1 cellular context compared by ENCODE assay signal in the genomic region with DNA sequence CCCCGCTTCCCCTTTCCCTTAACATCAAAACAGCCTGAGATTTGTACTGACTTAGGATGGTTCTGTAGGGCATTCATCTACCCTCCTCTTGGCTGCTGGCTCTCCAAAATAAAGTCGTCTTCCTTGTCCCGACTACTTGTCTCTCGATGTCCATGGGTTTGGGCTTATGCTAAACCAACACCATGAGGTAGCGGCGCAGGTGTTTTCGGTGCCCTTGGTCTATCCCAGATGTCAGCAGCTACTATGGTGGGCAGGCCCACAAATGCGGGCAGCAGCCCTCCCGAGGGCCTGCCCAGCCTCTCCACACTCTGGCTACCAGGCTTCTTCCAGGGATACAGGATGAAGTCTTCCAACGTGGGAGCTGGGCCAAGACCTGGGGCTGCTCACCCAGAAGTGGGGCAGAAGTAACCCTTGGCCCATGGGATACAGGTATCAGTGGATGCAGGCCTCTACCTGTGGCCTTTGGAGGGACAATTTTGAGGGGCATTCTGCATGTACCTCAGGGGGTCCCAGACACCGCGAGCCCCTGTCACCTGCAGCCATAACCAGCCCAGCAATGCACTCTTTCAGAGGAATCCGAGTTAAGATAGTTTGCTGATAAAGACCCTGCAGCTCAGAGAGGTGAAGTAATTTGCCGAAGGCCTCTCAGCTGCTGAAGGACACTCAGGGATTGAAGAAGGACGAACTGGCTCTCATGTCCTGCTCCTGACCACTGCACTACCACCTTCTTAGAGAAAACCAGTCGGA.
TF ChIP-seq lines count a peak whose summit lies in the region.

No MANE protein-coding gene starts in this region.

TF ChIP-seq in GM23338, 12 proteins besides CTCF, POLR2A, EP300 and RAD21 (continued from another document):
- TF ChIP-seq, protein P1, sequence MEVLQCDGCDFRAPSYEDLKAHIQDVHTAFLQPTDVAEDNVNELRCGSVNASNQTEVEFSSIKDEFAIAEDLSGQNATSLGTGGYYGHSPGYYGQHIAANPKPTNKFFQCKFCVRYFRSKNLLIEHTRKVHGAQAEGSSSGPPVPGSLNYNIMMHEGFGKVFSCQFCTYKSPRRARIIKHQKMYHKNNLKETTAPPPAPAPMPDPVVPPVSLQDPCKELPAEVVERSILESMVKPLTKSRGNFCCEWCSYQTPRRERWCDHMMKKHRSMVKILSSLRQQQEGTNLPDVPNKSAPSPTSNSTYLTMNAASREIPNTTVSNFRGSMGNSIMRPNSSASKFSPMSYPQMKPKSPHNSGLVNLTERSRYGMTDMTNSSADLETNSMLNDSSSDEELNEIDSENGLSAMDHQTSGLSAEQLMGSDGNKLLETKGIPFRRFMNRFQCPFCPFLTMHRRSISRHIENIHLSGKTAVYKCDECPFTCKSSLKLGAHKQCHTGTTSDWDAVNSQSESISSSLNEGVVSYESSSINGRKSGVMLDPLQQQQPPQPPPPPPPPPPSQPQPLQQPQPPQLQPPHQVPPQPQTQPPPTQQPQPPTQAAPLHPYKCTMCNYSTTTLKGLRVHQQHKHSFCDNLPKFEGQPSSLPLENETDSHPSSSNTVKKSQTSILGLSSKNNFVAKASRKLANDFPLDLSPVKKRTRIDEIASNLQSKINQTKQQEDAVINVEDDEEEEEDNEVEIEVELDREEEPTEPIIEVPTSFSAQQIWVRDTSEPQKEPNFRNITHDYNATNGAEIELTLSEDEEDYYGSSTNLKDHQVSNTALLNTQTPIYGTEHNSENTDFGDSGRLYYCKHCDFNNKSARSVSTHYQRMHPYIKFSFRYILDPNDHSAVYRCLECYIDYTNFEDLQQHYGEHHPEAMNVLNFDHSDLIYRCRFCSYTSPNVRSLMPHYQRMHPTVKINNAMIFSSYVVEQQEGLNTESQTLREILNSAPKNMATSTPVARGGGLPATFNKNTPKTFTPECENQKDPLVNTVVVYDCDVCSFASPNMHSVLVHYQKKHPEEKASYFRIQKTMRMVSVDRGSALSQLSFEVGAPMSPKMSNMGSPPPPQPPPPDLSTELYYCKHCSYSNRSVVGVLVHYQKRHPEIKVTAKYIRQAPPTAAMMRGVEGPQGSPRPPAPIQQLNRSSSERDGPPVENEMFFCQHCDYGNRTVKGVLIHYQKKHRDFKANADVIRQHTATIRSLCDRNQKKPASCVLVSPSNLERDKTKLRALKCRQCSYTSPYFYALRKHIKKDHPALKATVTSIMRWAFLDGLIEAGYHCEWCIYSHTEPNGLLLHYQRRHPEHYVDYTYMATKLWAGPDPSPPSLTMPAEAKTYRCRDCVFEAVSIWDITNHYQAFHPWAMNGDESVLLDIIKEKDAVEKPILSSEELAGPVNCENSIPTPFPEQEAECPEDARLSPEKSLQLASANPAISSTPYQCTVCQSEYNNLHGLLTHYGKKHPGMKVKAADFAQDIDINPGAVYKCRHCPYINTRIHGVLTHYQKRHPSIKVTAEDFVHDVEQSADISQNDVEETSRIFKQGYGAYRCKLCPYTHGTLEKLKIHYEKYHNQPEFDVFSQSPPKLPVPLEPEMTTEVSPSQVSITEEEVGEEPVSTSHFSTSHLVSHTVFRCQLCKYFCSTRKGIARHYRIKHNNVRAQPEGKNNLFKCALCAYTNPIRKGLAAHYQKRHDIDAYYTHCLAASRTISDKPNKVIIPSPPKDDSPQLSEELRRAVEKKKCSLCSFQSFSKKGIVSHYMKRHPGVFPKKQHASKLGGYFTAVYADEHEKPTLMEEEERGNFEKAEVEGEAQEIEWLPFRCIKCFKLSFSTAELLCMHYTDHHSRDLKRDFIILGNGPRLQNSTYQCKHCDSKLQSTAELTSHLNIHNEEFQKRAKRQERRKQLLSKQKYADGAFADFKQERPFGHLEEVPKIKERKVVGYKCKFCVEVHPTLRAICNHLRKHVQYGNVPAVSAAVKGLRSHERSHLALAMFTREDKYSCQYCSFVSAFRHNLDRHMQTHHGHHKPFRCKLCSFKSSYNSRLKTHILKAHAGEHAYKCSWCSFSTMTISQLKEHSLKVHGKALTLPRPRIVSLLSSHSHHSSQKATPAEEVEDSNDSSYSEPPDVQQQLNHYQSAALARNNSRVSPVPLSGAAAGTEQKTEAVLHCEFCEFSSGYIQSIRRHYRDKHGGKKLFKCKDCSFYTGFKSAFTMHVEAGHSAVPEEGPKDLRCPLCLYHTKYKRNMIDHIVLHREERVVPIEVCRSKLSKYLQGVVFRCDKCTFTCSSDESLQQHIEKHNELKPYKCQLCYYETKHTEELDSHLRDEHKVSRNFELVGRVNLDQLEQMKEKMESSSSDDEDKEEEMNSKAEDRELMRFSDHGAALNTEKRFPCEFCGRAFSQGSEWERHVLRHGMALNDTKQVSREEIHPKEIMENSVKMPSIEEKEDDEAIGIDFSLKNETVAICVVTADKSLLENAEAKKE (CRISPR knock-in tag; IDR thresholded peaks at IDR 0.05) = no peak
- TF ChIP-seq JUNB (IDR thresholded peaks at IDR 0.05; ENCODE audit: unreplicated experiment) (no peak), ZNF114 (CRISPR knock-in tag; IDR thresholded peaks at IDR 0.05) (no peak), EZH2 (IDR thresholded peaks at IDR 0.05; ENCODE audit: low read depth, unreplicated experiment) (no peak), POLR2AphosphoS5 (IDR thresholded peaks at IDR 0.05; ENCODE audit: low read depth) (no peak), NANOG (IDR thresholded peaks at IDR 0.05; ENCODE audit: borderline replicate concordance) (no peak)
- TF ChIP-seq, protein P2, sequence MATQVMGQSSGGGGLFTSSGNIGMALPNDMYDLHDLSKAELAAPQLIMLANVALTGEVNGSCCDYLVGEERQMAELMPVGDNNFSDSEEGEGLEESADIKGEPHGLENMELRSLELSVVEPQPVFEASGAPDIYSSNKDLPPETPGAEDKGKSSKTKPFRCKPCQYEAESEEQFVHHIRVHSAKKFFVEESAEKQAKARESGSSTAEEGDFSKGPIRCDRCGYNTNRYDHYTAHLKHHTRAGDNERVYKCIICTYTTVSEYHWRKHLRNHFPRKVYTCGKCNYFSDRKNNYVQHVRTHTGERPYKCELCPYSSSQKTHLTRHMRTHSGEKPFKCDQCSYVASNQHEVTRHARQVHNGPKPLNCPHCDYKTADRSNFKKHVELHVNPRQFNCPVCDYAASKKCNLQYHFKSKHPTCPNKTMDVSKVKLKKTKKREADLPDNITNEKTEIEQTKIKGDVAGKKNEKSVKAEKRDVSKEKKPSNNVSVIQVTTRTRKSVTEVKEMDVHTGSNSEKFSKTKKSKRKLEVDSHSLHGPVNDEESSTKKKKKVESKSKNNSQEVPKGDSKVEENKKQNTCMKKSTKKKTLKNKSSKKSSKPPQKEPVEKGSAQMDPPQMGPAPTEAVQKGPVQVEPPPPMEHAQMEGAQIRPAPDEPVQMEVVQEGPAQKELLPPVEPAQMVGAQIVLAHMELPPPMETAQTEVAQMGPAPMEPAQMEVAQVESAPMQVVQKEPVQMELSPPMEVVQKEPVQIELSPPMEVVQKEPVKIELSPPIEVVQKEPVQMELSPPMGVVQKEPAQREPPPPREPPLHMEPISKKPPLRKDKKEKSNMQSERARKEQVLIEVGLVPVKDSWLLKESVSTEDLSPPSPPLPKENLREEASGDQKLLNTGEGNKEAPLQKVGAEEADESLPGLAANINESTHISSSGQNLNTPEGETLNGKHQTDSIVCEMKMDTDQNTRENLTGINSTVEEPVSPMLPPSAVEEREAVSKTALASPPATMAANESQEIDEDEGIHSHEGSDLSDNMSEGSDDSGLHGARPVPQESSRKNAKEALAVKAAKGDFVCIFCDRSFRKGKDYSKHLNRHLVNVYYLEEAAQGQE (IDR thresholded peaks at IDR 0.05; ENCODE audit: unreplicated experiment) = no peak
- TF ChIP-seq, protein P3, sequence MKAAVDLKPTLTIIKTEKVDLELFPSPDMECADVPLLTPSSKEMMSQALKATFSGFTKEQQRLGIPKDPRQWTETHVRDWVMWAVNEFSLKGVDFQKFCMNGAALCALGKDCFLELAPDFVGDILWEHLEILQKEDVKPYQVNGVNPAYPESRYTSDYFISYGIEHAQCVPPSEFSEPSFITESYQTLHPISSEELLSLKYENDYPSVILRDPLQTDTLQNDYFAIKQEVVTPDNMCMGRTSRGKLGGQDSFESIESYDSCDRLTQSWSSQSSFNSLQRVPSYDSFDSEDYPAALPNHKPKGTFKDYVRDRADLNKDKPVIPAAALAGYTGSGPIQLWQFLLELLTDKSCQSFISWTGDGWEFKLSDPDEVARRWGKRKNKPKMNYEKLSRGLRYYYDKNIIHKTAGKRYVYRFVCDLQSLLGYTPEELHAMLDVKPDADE (IDR thresholded peaks at IDR 0.05) = no peak
